Comparison of ENCODE assay signal across 9 cellular contexts in the genomic region with DNA sequence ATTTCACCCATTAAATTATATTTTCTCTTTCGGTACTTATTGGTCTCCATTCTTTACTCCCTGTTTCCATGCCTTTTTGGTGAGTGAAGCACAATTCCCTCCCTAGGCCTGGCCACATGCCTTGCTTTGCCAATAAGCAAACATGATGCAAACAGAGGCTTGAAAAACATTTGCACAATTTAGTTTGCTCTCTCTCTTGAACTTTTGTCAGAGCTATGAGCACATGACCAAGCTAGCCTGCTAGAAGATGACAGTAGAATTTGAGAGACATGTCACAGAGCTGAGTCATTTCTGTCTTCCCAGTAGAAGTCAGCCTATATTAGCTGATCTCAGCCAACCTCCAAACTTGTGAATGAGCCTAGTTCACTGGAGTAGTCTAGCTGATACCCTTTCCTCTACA. TPM values are rescaled to one million over a fixed set of nuclear protein-coding genes. Genes with fewer than 3 reads are reported as not detected.
DNase-seq lines count a peak whose midpoint lies in the region; ATAC-seq and TF ChIP-seq lines count a peak whose summit lies in the region.
"Had no signal": no experiment of that assay in that cellular context is flagged by ENCODE, and none has a peak within 500 bp of the region (broad histone marks: within the 10 kb centered on the region; RNA-seq: fewer than 3 reads in every experiment).

No MANE protein-coding gene starts in this region.

- DNase-seq in GM06990 (ENCODE audit: extremely low read depth, insufficient read length) (peak; percentile 24), medulla oblongata (ENCODE audit: extremely low spot score) (peak; percentile 5), NCI-H2227 treated with DMSO at 0.1 percent for 48 hours (lab: John Stamatoyannopoulos, UW) (no peak), HEK293T (ENCODE audit: extremely low spot score) (no peak)
- DNase-seq in naive thymus-derived CD8-positive, alpha-beta T cell: no peak

- no peaks in the 10 kb centered on the region for H3K9me3 Mint-ChIP-seq in activated T-helper 17 cell treated with anti-CD3 and anti-CD28 coated beads, Interleukin-2, amount 50 U/mL, for 72 hours
- no peaks in the 10 kb centered on the region for H3K9me3 Mint-ChIP-seq in naive thymus-derived CD8-positive, alpha-beta T cell

- no peaks in the 10 kb centered on the region for H3K4me1 Mint-ChIP-seq in activated T-helper 17 cell treated with anti-CD3 and anti-CD28 coated beads, Interleukin-2, amount 50 U/mL, for 72 hours
- H3K4me1 Mint-ChIP-seq in naive thymus-derived CD8-positive, alpha-beta T cell: peaks cover 0 to 2% (median 0%) of the 10 kb centered on the region in 4 donors

- no peaks in the 10 kb centered on the region for H3K36me3 ChIP-seq in GM06990 (ENCODE audit: control insufficient read depth, insufficient read depth, low read length)

- no peak overlapping the region for H3K4me3 ChIP-seq in GM06990 (replicated peaks; ENCODE audit: low read depth, low read length)

- H3K36me3 Mint-ChIP-seq in activated T-helper 17 cell treated with anti-CD3 and anti-CD28 coated beads, Interleukin-2, amount 50 U/mL, for 72 hours (ENCODE audit: low read depth): peaks cover 40% of the 10 kb centered on the region
- peaks cover 0 to 39% (median 25%) of the 10 kb centered on the region in 3 donors for H3K36me3 Mint-ChIP-seq in naive thymus-derived CD8-positive, alpha-beta T cell

- CTCF ChIA-PET in HEK293T (lab: Yijun Ruan, JAX): no interaction called here

- peak; percentile 92 for ATAC-seq in GM21390 (IDR thresholded peaks at IDR 0.05; ENCODE audit: unreplicated experiment)
- peak; percentile 92 for ATAC-seq in HG03520 (IDR thresholded peaks at IDR 0.05; ENCODE audit: unreplicated experiment)
- ATAC-seq in activated T-helper 17 cell treated with anti-CD3 and anti-CD28 coated beads, Interleukin-2, amount 50 U/mL, for 72 hours (replicated peaks): peak; percentile 90
- no peak for ATAC-seq in naive thymus-derived CD8-positive, alpha-beta T cell

- no peak overlapping the region for H3K4me3 Mint-ChIP-seq in activated T-helper 17 cell treated with anti-CD3 and anti-CD28 coated beads, Interleukin-2, amount 50 U/mL, for 72 hours
- H3K4me3 Mint-ChIP-seq in naive thymus-derived CD8-positive, alpha-beta T cell: no peak overlapping the region

- POLR2A ChIA-PET in naive thymus-derived CD8-positive, alpha-beta T cell (lab: Charles Lee): no interaction called here
- POLR2A ChIA-PET in HEK293T (lab: Yijun Ruan, JAX): no interaction called here

- H3K27me3 ChIP-seq in GM06990 (replicated peaks; ENCODE audit: control insufficient read depth, insufficient read depth, low read length): no peaks in the 10 kb centered on the region

- H3K27ac Mint-ChIP-seq in activated T-helper 17 cell treated with anti-CD3 and anti-CD28 coated beads, Interleukin-2, amount 50 U/mL, for 72 hours: no peak overlapping the region
- H3K27ac Mint-ChIP-seq in naive thymus-derived CD8-positive, alpha-beta T cell: no peak overlapping the region

- no peaks in the 10 kb centered on the region for H3K27me3 Mint-ChIP-seq in activated T-helper 17 cell treated with anti-CD3 and anti-CD28 coated beads, Interleukin-2, amount 50 U/mL, for 72 hours
- H3K27me3 Mint-ChIP-seq in naive thymus-derived CD8-positive, alpha-beta T cell: no peaks in the 10 kb centered on the region

- no peak for TF ChIP-seq CTCF in GM06990 (IDR thresholded peaks at IDR 0.05; ENCODE audit: insufficient read depth, low read length, poor library complexity, severe bottlenecking)

TF ChIP-seq in HEK293T, 16 proteins besides CTCF, POLR2A, EP300 and RAD21:
- TF ChIP-seq SP1 (IDR thresholded peaks at IDR 0.05) (no peak), TARDBP (IDR thresholded peaks at IDR 0.05) (no peak), NFRKB (IDR thresholded peaks at IDR 0.05) (no peak), FOXM1 (IDR thresholded peaks at IDR 0.05; ENCODE audit: borderline replicate concordance) (no peak), HDGF (IDR thresholded peaks at IDR 0.05; ENCODE audit: borderline replicate concordance) (no peak), CTBP1 (IDR thresholded peaks at IDR 0.05; ENCODE audit: borderline replicate concordance) (no peak)

RNA-seq across cellular contexts. Expression of gene ANGPTL3, which starts 24.6 kb away (rescaled TPM):
- total RNA-seq in activated T-helper 17 cell treated with anti-CD3 and anti-CD28 coated beads, Interleukin-2, amount 50 U/mL, for 72 hours: not detected
- not detected for total RNA-seq in naive thymus-derived CD8-positive, alpha-beta T cell
- not detected for polyA plus RNA-seq in naive thymus-derived CD8-positive, alpha-beta T cell
- total RNA-seq: T-helper 1 cell treated with Interleukin-12 subunit alpha and Interleukin-12 subunit beta and Interleukin-4 antibody, amounts not matched to agents 30 ng/mL and 1 ng/mL, for 36 hours had no signal

Comparison
In these comparisons a context has a peak if more than half of its experiments do, and no peak if none do; other contexts are left out.
1. DNase-seq: peak in GM06990 (single experiment) and medulla oblongata (single experiment); none in NCI-H2227 treated with DMSO at 0.1 percent for 48 hours (single experiment), naive thymus-derived CD8-positive, alpha-beta T cell (0 of 10) and HEK293T (single experiment).
2. ATAC-seq: peak in GM21390 (single experiment), HG03520 (single experiment) and activated T-helper 17 cell treated with anti-CD3 and anti-CD28 coated beads, Interleukin-2, amount 50 U/mL, for 72 hours (single experiment); none in naive thymus-derived CD8-positive, alpha-beta T cell (0 of 2).